ENCODE assay signal across 8 cellular contexts in genomic region chr17:73471924-73472323, GRCh38.
"Had no signal": no experiment of that assay in that cellular context is flagged by ENCODE, and none has a peak within 500 bp of the region (broad histone marks: within the 10 kb centered on the region; RNA-seq: fewer than 3 reads in every experiment).

No MANE protein-coding gene starts in this region.

- H3K9ac ChIP-seq: KMS-11 had no signal

- H3K27ac Mint-ChIP-seq: IgD-negative memory B cell had no signal

- DNase-seq: IMR-90, KBM-7, KG1 had no signal

- H3K27me3 Mint-ChIP-seq: IgD-negative memory B cell had no signal

- H3K27ac ChIP-seq: HL-60, KMS-11 had no signal

- FAIRE-seq: HepG2, HTR-8/SVneo had no signal

- H3K4me2 ChIP-seq: KMS-11 had no signal

- ATAC-seq: HepG2 had no signal

- H3K4me3 Mint-ChIP-seq: IgD-negative memory B cell had no signal
